1 cellular context compared by ENCODE assay signal in the genomic region with DNA sequence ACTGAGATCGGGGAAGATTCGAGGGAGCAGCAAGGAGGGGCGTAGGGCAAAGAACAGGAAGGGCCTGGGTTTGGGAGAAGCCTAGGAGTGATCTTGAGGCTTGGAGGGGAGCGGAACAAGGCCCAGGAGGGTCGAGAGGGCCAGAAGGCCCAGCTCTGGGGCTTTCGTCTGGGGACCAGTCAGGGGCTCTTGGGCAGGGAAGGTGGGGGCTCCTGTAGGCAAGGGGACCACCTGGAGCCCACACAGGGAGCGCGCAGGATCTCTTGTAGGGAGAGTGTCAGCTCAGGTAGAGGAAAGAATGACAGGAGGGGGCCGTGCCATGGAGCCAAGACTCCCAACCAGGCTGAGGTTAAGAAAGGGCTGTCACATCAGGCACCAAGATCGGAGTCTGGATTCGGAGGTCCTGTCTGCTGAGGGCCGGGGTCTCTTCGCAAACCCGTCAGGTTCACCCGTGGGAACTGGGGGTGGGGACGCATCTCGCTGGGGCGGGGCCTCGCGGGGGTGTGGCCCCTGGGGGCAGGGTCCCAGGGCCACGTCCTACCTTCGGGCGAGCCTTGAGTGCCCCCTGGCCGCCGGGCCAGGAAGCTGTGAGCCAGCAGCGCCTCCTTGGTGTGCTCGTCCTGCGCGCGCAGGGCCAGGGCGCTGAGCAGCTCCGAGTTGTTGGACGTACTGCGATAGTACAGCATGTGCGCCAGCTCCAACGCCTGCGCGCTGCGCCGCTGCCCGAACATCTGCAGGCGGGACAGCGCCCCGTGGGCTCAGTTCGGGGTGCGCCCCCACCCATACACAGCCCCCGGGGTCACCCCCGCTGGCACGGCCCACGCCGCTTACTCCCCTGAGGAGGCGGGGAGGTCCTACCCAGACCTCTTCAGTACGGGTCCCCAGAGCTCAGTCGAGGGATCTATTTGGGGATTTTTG.
TF ChIP-seq lines count a peak whose summit lies in the region.

No MANE protein-coding gene starts in this region.

TF ChIP-seq in K562, 482 proteins besides CTCF, POLR2A, EP300 and RAD21 (continued from another document and continues in another):
- TF ChIP-seq ZFP1 (CRISPR knock-in tag; IDR thresholded peaks at IDR 0.05) (no peak), ZNF232 (CRISPR knock-in tag; IDR thresholded peaks at IDR 0.05) (no peak), DDX20 (tag; IDR thresholded peaks at IDR 0.05; ENCODE audit: low read depth) (no peak), POLR3A (IDR thresholded peaks at IDR 0.05; ENCODE audit: borderline replicate concordance, extremely low read depth, insufficient read depth, insufficient read length) (no peak), LCOR (CRISPR knock-in tag; IDR thresholded peaks at IDR 0.05) (peak; percentile 63; the same call in 1 of the 2 replicates), NFRKB (IDR thresholded peaks at IDR 0.05; ENCODE audit: low read depth) (peak; percentile 81), RBM25 (IDR thresholded peaks at IDR 0.05; ENCODE audit: low read depth, low read length, severe bottlenecking) (no peak), CREM (IDR thresholded peaks at IDR 0.05; ENCODE audit: low read depth) (peak; percentile 66), CBX1 (IDR thresholded peaks at IDR 0.05; ENCODE audit: low read depth) (no peak), KLF13 (tag; IDR thresholded peaks at IDR 0.05; ENCODE audit: borderline replicate concordance, low read depth) (peak; percentile 85), NRF1 (conservative IDR thresholded peaks at IDR 0.05 in 1 of 2, IDR thresholded peaks at IDR 0.05 in 1 of 2) (peak; percentile 95 to 96), TEAD1 (CRISPR knock-in tag; IDR thresholded peaks at IDR 0.05) (no peak), BCOR (IDR thresholded peaks at IDR 0.05) (no peak), NCOR1 (IDR thresholded peaks at IDR 0.05) (no peak; the same call in 1 of the 2 replicates), DPF2 (IDR thresholded peaks at IDR 0.05) (no peak; the same call in 1 of the 2 replicates), HMGN3 (IDR thresholded peaks at IDR 0.05; ENCODE audit: borderline replicate concordance, extremely low read depth, insufficient read length, low read depth, low read length) (peak; percentile 92), TCFL5 (CRISPR knock-in tag; conservative IDR thresholded peaks at IDR 0.05) (no peak), TFE3 (CRISPR knock-in tag; IDR thresholded peaks at IDR 0.05) (no peak), KLF16 (IDR thresholded peaks at IDR 0.05) (0 out of 2 replicates have a peak, but pooled peaks have one; percentile 42), NUFIP1 (IDR thresholded peaks at IDR 0.05; ENCODE audit: partially characterized antibody) (no peak), ZBTB1 (CRISPR knock-in tag; IDR thresholded peaks at IDR 0.05; ENCODE audit: borderline replicate concordance, low read depth) (no peak; the same call in 1 of the 2 replicates), SRF (CRISPR knock-in tag; IDR thresholded peaks at IDR 0.05) (no peak), ZNF311 (CRISPR knock-in tag; IDR thresholded peaks at IDR 0.05) (no peak), HNRNPH1 (optimal IDR thresholded peaks at IDR 0.05; ENCODE audit: low read depth, low read length) (no peak), POLR2G (IDR thresholded peaks at IDR 0.05; ENCODE audit: low read depth, low read length) (peak; percentile 88), ZNF121 (CRISPR knock-in tag; conservative IDR thresholded peaks at IDR 0.05) (no peak), NELFE (IDR thresholded peaks at IDR 0.05; ENCODE audit: insufficient read depth, insufficient read length) (no peak), ZBTB12 (CRISPR knock-in tag; IDR thresholded peaks at IDR 0.05) (no peak), ZNF347 (CRISPR knock-in tag; IDR thresholded peaks at IDR 0.05; ENCODE audit: low read depth) (no peak), TARDBP (IDR thresholded peaks at IDR 0.05) (peak; percentile 70; the same call in 1 of the 2 replicates), MAZ (CRISPR knock-in tag; conservative IDR thresholded peaks at IDR 0.05 in 1 of 2, IDR thresholded peaks at IDR 0.05 in 1 of 2) (peak; percentile 80 to 95), ZNF24 (IDR thresholded peaks at IDR 0.05) (0 out of 2 replicates have a peak, but pooled peaks have one; percentile 41), NFXL1 (CRISPR knock-in tag; IDR thresholded peaks at IDR 0.05) (no peak), SPI1 (IDR thresholded peaks at IDR 0.05; ENCODE audit: borderline replicate concordance, low read depth, low read length) (no peak), ZNF518B (CRISPR knock-in tag; IDR thresholded peaks at IDR 0.05) (no peak), GATAD2A (IDR thresholded peaks at IDR 0.05) (peak; percentile 91), NFATC3 (IDR thresholded peaks at IDR 0.05) (no peak), ZBTB8A (IDR thresholded peaks at IDR 0.05; ENCODE audit: partially characterized antibody) (no peak), SP1 (CRISPR knock-in tag; IDR thresholded peaks at IDR 0.05) (peak; percentile 77), SMC3 (conservative IDR thresholded peaks at IDR 0.05; ENCODE audit: insufficient read depth, low read depth, low read length) (peak; percentile 95), MXD1 (CRISPR knock-in tag; IDR thresholded peaks at IDR 0.05; ENCODE audit: borderline replicate concordance, poor library complexity, severe bottlenecking) (no peak), ATF6 (CRISPR knock-in tag; IDR thresholded peaks at IDR 0.05) (no peak; the same call in 1 of the 2 replicates), EHMT2 (IDR thresholded peaks at IDR 0.05) (no peak), HMG20B (CRISPR knock-in tag; IDR thresholded peaks at IDR 0.05) (no peak), TCF7L2 (IDR thresholded peaks at IDR 0.05; ENCODE audit: low read depth, low read length) (no peak), MEF2D (tag; conservative IDR thresholded peaks at IDR 0.05; ENCODE audit: low read depth) (no peak), MCM2 (IDR thresholded peaks at IDR 0.05; ENCODE audit: low read depth) (no peak), TBP (optimal IDR thresholded peaks at IDR 0.05; ENCODE audit: low read depth, low read length) (peak; percentile 75), ARID2 (IDR thresholded peaks at IDR 0.05) (peak; percentile 92), ZNF766 (CRISPR knock-in tag; conservative IDR thresholded peaks at IDR 0.05) (peak; percentile 63; the same call in 1 of the 2 replicates), L3MBTL2 (IDR thresholded peaks at IDR 0.05) (peak; percentile 98), ATF1 (CRISPR knock-in tag; IDR thresholded peaks at IDR 0.05) (no peak), ATF1 (tag; IDR thresholded peaks at IDR 0.05) (no peak), CAMTA2 (CRISPR knock-in tag; conservative IDR thresholded peaks at IDR 0.05) (no peak), ZSCAN29 (IDR thresholded peaks at IDR 0.05) (no peak), ZC3H4 (CRISPR knock-in tag; IDR thresholded peaks at IDR 0.05; ENCODE audit: borderline replicate concordance) (peak; percentile 74; the same call in 1 of the 2 replicates)
- TF ChIP-seq, protein P1, sequence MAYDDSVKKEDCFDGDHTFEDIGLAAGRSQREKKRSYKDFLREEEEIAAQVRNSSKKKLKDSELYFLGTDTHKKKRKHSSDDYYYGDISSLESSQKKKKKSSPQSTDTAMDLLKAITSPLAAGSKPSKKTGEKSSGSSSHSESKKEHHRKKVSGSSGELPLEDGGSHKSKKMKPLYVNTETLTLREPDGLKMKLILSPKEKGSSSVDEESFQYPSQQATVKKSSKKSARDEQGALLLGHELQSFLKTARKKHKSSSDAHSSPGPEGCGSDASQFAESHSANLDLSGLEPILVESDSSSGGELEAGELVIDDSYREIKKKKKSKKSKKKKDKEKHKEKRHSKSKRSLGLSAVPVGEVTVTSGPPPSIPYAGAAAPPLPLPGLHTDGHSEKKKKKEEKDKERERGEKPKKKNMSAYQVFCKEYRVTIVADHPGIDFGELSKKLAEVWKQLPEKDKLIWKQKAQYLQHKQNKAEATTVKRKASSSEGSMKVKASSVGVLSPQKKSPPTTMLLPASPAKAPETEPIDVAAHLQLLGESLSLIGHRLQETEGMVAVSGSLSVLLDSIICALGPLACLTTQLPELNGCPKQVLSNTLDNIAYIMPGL (CRISPR knock-in tag; IDR thresholded peaks at IDR 0.05), result no peak
- TF ChIP-seq, protein P2, sequence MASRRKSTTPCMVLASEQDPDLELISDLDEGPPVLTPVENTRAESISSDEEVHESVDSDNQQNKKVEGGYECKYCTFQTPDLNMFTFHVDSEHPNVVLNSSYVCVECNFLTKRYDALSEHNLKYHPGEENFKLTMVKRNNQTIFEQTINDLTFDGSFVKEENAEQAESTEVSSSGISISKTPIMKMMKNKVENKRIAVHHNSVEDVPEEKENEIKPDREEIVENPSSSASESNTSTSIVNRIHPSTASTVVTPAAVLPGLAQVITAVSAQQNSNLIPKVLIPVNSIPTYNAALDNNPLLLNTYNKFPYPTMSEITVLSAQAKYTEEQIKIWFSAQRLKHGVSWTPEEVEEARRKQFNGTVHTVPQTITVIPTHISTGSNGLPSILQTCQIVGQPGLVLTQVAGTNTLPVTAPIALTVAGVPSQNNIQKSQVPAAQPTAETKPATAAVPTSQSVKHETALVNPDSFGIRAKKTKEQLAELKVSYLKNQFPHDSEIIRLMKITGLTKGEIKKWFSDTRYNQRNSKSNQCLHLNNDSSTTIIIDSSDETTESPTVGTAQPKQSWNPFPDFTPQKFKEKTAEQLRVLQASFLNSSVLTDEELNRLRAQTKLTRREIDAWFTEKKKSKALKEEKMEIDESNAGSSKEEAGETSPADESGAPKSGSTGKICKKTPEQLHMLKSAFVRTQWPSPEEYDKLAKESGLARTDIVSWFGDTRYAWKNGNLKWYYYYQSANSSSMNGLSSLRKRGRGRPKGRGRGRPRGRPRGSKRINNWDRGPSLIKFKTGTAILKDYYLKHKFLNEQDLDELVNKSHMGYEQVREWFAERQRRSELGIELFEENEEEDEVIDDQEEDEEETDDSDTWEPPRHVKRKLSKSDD (conservative IDR thresholded peaks at IDR 0.05; ENCODE audit: low read length), result no peak
- TF ChIP-seq, protein P3, sequence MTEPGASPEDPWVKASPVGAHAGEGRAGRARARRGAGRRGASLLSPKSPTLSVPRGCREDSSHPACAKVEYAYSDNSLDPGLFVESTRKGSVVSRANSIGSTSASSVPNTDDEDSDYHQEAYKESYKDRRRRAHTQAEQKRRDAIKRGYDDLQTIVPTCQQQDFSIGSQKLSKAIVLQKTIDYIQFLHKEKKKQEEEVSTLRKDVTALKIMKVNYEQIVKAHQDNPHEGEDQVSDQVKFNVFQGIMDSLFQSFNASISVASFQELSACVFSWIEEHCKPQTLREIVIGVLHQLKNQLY (CRISPR knock-in tag; conservative IDR thresholded peaks at IDR 0.05), result no peak
